ENCODE assay signal across 6 cellular contexts in the genomic region with DNA sequence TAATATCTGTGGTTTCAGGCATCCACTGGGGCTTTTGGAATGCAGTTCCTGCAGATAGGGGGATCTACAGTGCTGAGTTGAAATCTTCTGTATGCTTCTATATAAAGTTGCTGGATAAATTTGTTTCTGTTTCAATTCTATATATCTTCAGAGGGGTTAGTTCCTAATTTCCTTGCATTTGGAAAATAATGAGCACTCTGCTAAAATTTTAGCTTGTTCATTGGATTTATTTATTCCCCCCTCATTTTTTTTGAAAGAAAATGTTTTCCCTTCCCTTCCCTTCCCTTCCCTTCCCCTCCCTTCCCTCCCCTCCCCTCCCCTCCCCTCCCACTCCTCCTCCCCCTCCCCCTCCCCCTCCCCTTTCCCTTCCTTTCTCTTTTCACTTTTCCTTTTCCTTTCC.
"Had no signal": no experiment of that assay in that cellular context is flagged by ENCODE, and none has a peak within 500 bp of the region (broad histone marks: within the 10 kb centered on the region; RNA-seq: fewer than 3 reads in every experiment).

No MANE protein-coding gene starts in this region.

- FAIRE-seq: HTR-8/SVneo had no signal

- H3K4me2 ChIP-seq: KMS-11 had no signal

- H3K9ac ChIP-seq: KMS-11 had no signal

- DNase-seq: IMR-90, KBM-7, KG1 had no signal

- H3K27ac ChIP-seq: HL-60, KMS-11 had no signal
